1 cellular context compared by ENCODE assay signal in genomic region chr1:10777749-10778574, GRCh38.
TF ChIP-seq lines count a peak whose summit lies in the region.

No MANE protein-coding gene starts in this region.

TF ChIP-seq in H1, 55 proteins besides CTCF, POLR2A, EP300 and RAD21:
- no peak for TF ChIP-seq ASH2L (IDR thresholded peaks at IDR 0.05; ENCODE audit: low read length)
- TF ChIP-seq RBBP5 (IDR thresholded peaks at IDR 0.05; ENCODE audit: borderline replicate concordance, low read depth, low read length): no peak
- no peak for TF ChIP-seq ZNF274 (IDR thresholded peaks at IDR 0.05; ENCODE audit: borderline replicate concordance, extremely low read depth, low read length)
- TF ChIP-seq YY1 (IDR thresholded peaks at IDR 0.05; ENCODE audit: low read depth, low read length): no peak
- no peak for TF ChIP-seq TAF7 (optimal IDR thresholded peaks at IDR 0.05; ENCODE audit: borderline replicate concordance, low read depth, low read length)
- TF ChIP-seq GABPA (IDR thresholded peaks at IDR 0.05; ENCODE audit: borderline replicate concordance, insufficient read depth, low read length): no peak
- no peak for TF ChIP-seq JUND (IDR thresholded peaks at IDR 0.05; ENCODE audit: low read length)
- TF ChIP-seq TCF12 (IDR thresholded peaks at IDR 0.05; ENCODE audit: low read depth, low read length): no peak
- no peak for TF ChIP-seq FOSL1 (IDR thresholded peaks at IDR 0.05; ENCODE audit: insufficient read depth, low read depth, low read length)
- TF ChIP-seq CBX5 (IDR thresholded peaks at IDR 0.05; ENCODE audit: low read depth, low read length): no peak
- TF ChIP-seq SUZ12 (IDR thresholded peaks at IDR 0.05; ENCODE audit: low read length): no peak
- no peak for TF ChIP-seq SIRT6 (IDR thresholded peaks at IDR 0.05; ENCODE audit: low read length)
